In the genomic region with DNA sequence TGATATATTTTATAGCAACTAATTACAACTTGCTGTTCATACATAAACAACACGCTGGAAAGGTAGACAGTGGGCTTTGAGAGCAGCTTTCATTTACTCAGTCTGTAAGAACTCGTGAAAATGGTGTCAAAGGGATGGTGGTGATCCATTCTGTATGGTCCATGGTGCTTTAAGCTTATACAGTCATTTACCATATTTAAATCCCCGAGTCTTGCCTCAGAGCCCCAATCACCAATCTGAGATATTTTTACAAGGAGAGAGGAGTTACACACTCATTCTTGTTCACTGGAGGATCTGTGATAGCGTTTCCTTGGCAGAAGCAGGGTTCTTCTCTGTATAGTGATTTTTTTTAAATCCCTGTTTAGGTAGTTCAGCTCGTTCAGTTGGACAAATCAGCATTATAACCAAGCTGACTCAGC, we compare ENCODE assay signal across 9 cellular contexts.
DNase-seq lines count a peak whose midpoint lies in the region; ATAC-seq, FAIRE-seq and TF ChIP-seq lines count a peak whose summit lies in the region.
"Had no signal": no experiment of that assay in that cellular context is flagged by ENCODE, and none has a peak within 500 bp of the region (broad histone marks: within the 10 kb centered on the region; RNA-seq: fewer than 3 reads in every experiment).

No MANE protein-coding gene starts in this region.

- H3K36me3 Mint-ChIP-seq in osteocyte (ENCODE audit: unreplicated experiment): no peaks in the 10 kb centered on the region

- H3K9me3 Mint-ChIP-seq in osteocyte (ENCODE audit: unreplicated experiment): no peaks in the 10 kb centered on the region

- peak overlapping the region; percentile 52 for H3K4me2 ChIP-seq in keratinocyte (ENCODE audit: control insufficient read depth, extremely low read depth, insufficient read depth, low read depth, low read length)

- H3K4me3 Mint-ChIP-seq in osteocyte (ENCODE audit: unreplicated experiment): no peak overlapping the region

- peak overlapping the region; percentile 15 for H3K4me3 ChIP-seq in brain microvascular endothelial cell (ENCODE audit: low read depth, low read length)
- H3K4me3 ChIP-seq in keratinocyte (ENCODE audit: control insufficient read depth in 2 of 3, extremely low read depth in 1 of 3, insufficient read depth in 2 of 3, low read depth in 1 of 3, low read length in 3 of 3): peak overlapping the region in 2 of 3 experiments; percentile 4 to 33
- H3K4me3 ChIP-seq in foreskin fibroblast (ENCODE audit: low read depth in 1 of 2, low read length in 2 of 2): no peak overlapping the region

- no peak for ATAC-seq in HG03442 (IDR thresholded peaks at IDR 0.05; ENCODE audit: unreplicated experiment)

- H3K36me3 ChIP-seq in brain microvascular endothelial cell (replicated peaks) (no peaks in the 10 kb centered on the region), keratinocyte (ENCODE audit: control insufficient read depth in 2 of 2, extremely low read depth in 1 of 2, insufficient read depth in 2 of 2, low read length in 2 of 2) (no peaks in the 10 kb centered on the region)

- dilution Hi-C loops in keratinocyte (cut with MboI; ENCODE audit: extremely low pct_ligation_motif_present, low sequenced_read_pairs): no loop called here

- H3K9ac ChIP-seq in keratinocyte (ENCODE audit: control insufficient read depth, extremely low read depth, insufficient read depth, low read length): no peak overlapping the region

- H3K79me2 ChIP-seq in keratinocyte (ENCODE audit: control insufficient read depth, insufficient read depth, low read length): no peaks in the 10 kb centered on the region

- no peak for FAIRE-seq in keratinocyte (lab: Jason Lieb, UNC)

- H4K20me1 ChIP-seq in keratinocyte (ENCODE audit: control insufficient read depth, extremely low read depth, insufficient read depth, low read length): no peaks in the 10 kb centered on the region

- H3K4me1 Mint-ChIP-seq in osteocyte (ENCODE audit: unreplicated experiment): peaks cover 49% of the 10 kb centered on the region

- H3K9me3 ChIP-seq in keratinocyte (ENCODE audit: control insufficient read depth, low read depth, low read length): no peaks in the 10 kb centered on the region

- peak overlapping the region; percentile 75 for H2AFZ ChIP-seq in keratinocyte (ENCODE audit: control insufficient read depth, low read length)

- H3K27ac ChIP-seq in brain microvascular endothelial cell (no peak overlapping the region), keratinocyte (ENCODE audit: control insufficient read depth, insufficient read depth, low read length) (no peak overlapping the region)

- H3K27me3 ChIP-seq in brain microvascular endothelial cell (replicated peaks) (no peaks in the 10 kb centered on the region), keratinocyte (ENCODE audit: control insufficient read depth, extremely low read depth, insufficient read depth, low read length) (no peaks in the 10 kb centered on the region)

- no peaks in the 10 kb centered on the region for H3K27me3 Mint-ChIP-seq in osteocyte (ENCODE audit: unreplicated experiment)

- no peaks in the 10 kb centered on the region for H3K9me1 ChIP-seq in keratinocyte (ENCODE audit: control insufficient read depth, extremely low read depth, insufficient read depth, low read length)

- in situ Hi-C loops in brain microvascular endothelial cell (cut with HindIII; ENCODE audit: low pct_ligation_motif_present, low sequenced_read_pairs): no loop called here

- no peak overlapping the region for H3K27ac Mint-ChIP-seq in osteocyte (ENCODE audit: unreplicated experiment)

- peaks cover 4% of the 10 kb centered on the region for H3K4me1 ChIP-seq in keratinocyte (ENCODE audit: control insufficient read depth, extremely low read depth, insufficient read depth, low read length)

- peak; percentile 14 for DNase-seq in NCI-H1092 (lab: John Stamatoyannopoulos, UW)
- DNase-seq in brain microvascular endothelial cell: peak; percentile 11
- DNase-seq in keratinocyte (ENCODE audit: low read depth, low spot score): no peak
- peak; percentile 70 for DNase-seq in superior temporal gyrus (ENCODE audit: extremely low spot score)
- no peak for DNase-seq in foreskin fibroblast
- no peak for DNase-seq in AG08395 (ENCODE audit: low spot score)
- no peak for DNase-seq in osteocyte (ENCODE audit: extremely low spot score, unreplicated experiment)
- DNase-seq: DND-41 had no signal

- TF ChIP-seq CTCF in brain microvascular endothelial cell (IDR thresholded peaks at IDR 0.05; ENCODE audit: low read depth, low read length, missing control alignments): no peak
- no peak for TF ChIP-seq CTCF in keratinocyte (optimal IDR thresholded peaks at IDR 0.05 in 1 of 3, IDR thresholded peaks at IDR 0.05 in 1 of 3, conservative IDR thresholded peaks at IDR 0.05 in 1 of 3; ENCODE audit: extremely low read depth in 1 of 3, insufficient read depth in 2 of 3, low read length in 3 of 3)
- no peak for TF ChIP-seq CTCF in foreskin fibroblast (IDR thresholded peaks at IDR 0.05; ENCODE audit: low read depth, low read length)
- TF ChIP-seq CTCF in osteocyte (IDR thresholded peaks at IDR 0.05): no peak

Comparison
In these comparisons a context has a peak if more than half of its experiments do, and no peak if none do; other contexts are left out.
1. DNase-seq: peak in NCI-H1092 (single experiment), brain microvascular endothelial cell (single experiment) and superior temporal gyrus (single experiment); none in keratinocyte (single experiment), foreskin fibroblast (0 of 2), AG08395 (single experiment) and osteocyte (single experiment).
2. H3K4me3 ChIP-seq: peak in brain microvascular endothelial cell (single experiment) and keratinocyte (2 of 3); none in foreskin fibroblast (0 of 2).